In genomic region chr2:149383340-149383739, GRCh38 we compare ENCODE assay signal across 17 cellular contexts. TPM values are rescaled to one million over a fixed set of nuclear protein-coding genes. Genes with fewer than 3 reads are reported as not detected.
DNase-seq lines count a peak whose midpoint lies in the region; ATAC-seq, FAIRE-seq and TF ChIP-seq lines count a peak whose summit lies in the region.
"Had no signal": no experiment of that assay in that cellular context is flagged by ENCODE, and none has a peak within 500 bp of the region (broad histone marks: within the 10 kb centered on the region; RNA-seq: fewer than 3 reads in every experiment).

No MANE protein-coding gene starts in this region.

- no peaks in the 10 kb centered on the region for H3K36me3 ChIP-seq in endothelial cell of umbilical vein (ENCODE audit: control insufficient read depth in 2 of 2, extremely low read depth in 1 of 2, insufficient read depth in 2 of 2, low read length in 2 of 2)
- no peaks in the 10 kb centered on the region for H3K36me3 ChIP-seq in colonic mucosa
- H3K36me3 ChIP-seq: lower lobe of right lung, vagina had no signal

- H3K9ac ChIP-seq in endothelial cell of umbilical vein (replicated peaks; ENCODE audit: extremely low read depth, insufficient read depth, low read length) (no peak overlapping the region), colonic mucosa (ENCODE audit: low read depth in 2 of 2, low read length in 2 of 2) (no peak overlapping the region)

- no peaks in the 10 kb centered on the region for H3K27me3 ChIP-seq in endothelial cell of umbilical vein (ENCODE audit: control insufficient read depth in 2 of 2, insufficient read depth in 2 of 2, low read length in 2 of 2)
- no peaks in the 10 kb centered on the region for H3K27me3 ChIP-seq in colonic mucosa
- H3K27me3 ChIP-seq: vagina had no signal

- H4K20me1 ChIP-seq in endothelial cell of umbilical vein (replicated peaks; ENCODE audit: control insufficient read depth, extremely low read depth, insufficient read depth, low read length): no peaks in the 10 kb centered on the region

- no peaks in the 10 kb centered on the region for H3K9me3 ChIP-seq in endothelial cell of umbilical vein (replicated peaks; ENCODE audit: control insufficient read depth, insufficient read depth, low read length)
- no peaks in the 10 kb centered on the region for H3K9me3 ChIP-seq in colonic mucosa
- H3K9me3 ChIP-seq: lower lobe of right lung, vagina had no signal

- H3K9me1 ChIP-seq in endothelial cell of umbilical vein (replicated peaks; ENCODE audit: control insufficient read depth, extremely low read depth, insufficient read depth, low read length): no peaks in the 10 kb centered on the region

- intact Hi-C loops in endothelial cell of umbilical vein (cut with micrococcal nuclease) (no loop called here), colonic mucosa (cut with DNase I) (no loop called here)

- H2AFZ ChIP-seq in endothelial cell of umbilical vein (ENCODE audit: low read depth, low read length): no peak overlapping the region

- no peak for TF ChIP-seq POLR2A in endothelial cell of umbilical vein (IDR thresholded peaks at IDR 0.05; ENCODE audit: low read depth, low read length)

- DNase-seq in AG09319 (ENCODE audit: extremely low read depth, low read depth): peak; percentile 54
- peak; percentile 42 for DNase-seq in M059J (ENCODE audit: low read depth)
- DNase-seq in endothelial cell of umbilical vein (ENCODE audit: low read depth, low spot score): no peak
- peak; percentile 36 for DNase-seq in myocyte (ENCODE audit: low read depth)
- DNase-seq in stimulated activated naive CD8-positive, alpha-beta T cell treated with anti-CD3 and anti-CD28 coated beads, Interleukin-15, Interleukin-2, amounts not matched to agents 100 U/mL and 50 U/mL, for 24 hours: no peak
- DNase-seq in stimulated activated CD4-positive, alpha-beta T cell treated with anti-CD3 and anti-CD28 coated beads, Interleukin-15, amount 100 ng/mL, for 24 hours: no peak
- no peak for DNase-seq in NCI-H1105 (lab: John Stamatoyannopoulos, UW)
- DNase-seq in colonic mucosa: no peak
- DNase-seq: central memory CD4-positive, alpha-beta T cell; DMS 273 treated with DMSO at 0.1 percent for 48 hours; Karpas-422; lower lobe of right lung; NCI-H146; NCI-H446; stimulated activated naive CD8-positive, alpha-beta T cell treated with anti-CD3 and anti-CD28 coated beads, Interleukin-15, amount 100 ng/mL, for 72 hours had no signal

- no peak overlapping the region for H3K4me2 ChIP-seq in endothelial cell of umbilical vein (ENCODE audit: insufficient read depth, low read length)

- TF ChIP-seq CTCF in AG09319 (IDR thresholded peaks at IDR 0.05; ENCODE audit: low read depth, low read length): no peak
- TF ChIP-seq CTCF in endothelial cell of umbilical vein (IDR thresholded peaks at IDR 0.05; ENCODE audit: extremely low read depth in 1 of 2, insufficient read depth in 1 of 2, low read depth in 1 of 2, low read length in 2 of 2): no peak
- no peak for TF ChIP-seq CTCF in colonic mucosa (IDR thresholded peaks at IDR 0.05)

- H3K4me1 ChIP-seq in endothelial cell of umbilical vein (ENCODE audit: control insufficient read depth, extremely low read depth, insufficient read depth, low read length) (no peaks in the 10 kb centered on the region), colonic mucosa (no peaks in the 10 kb centered on the region)
- H3K4me1 ChIP-seq: lower lobe of right lung, vagina had no signal

- no peaks in the 10 kb centered on the region for H3K79me2 ChIP-seq in endothelial cell of umbilical vein (ENCODE audit: control insufficient read depth, insufficient read depth, low read length)

- POLR2A ChIA-PET in endothelial cell of umbilical vein (lab: Charles Lee): no interaction called here

- no peak overlapping the region for H3K4me3 ChIP-seq in endothelial cell of umbilical vein (replicated peaks in 1 of 3; ENCODE audit: insufficient read depth in 1 of 3, low read depth in 1 of 3, low read length in 3 of 3)
- no peak overlapping the region for H3K4me3 ChIP-seq in colonic mucosa
- H3K4me3 ChIP-seq: lower lobe of right lung, vagina had no signal

- dilution Hi-C loops in endothelial cell of umbilical vein (cut with MboI; ENCODE audit: extremely low pct_ligation_motif_present, low sequenced_read_pairs): no loop called here

- H3K27ac ChIP-seq in endothelial cell of umbilical vein (ENCODE audit: insufficient read depth, low read depth, low read length) (no peak overlapping the region), colonic mucosa (no peak overlapping the region)
- H3K27ac ChIP-seq: lower lobe of right lung, vagina had no signal

- no peak for FAIRE-seq in endothelial cell of umbilical vein (lab: Jason Lieb, UNC)

- no TSS peak for BruUV-seq in endothelial cell of umbilical vein (replicated peaks; lab: Mats Ljungman, UMichigan)

- CTCF ChIA-PET in endothelial cell of umbilical vein (lab: Charles Lee): no interaction called here

- no peak for ATAC-seq in stimulated activated naive CD8-positive, alpha-beta T cell treated with anti-CD3 and anti-CD28 coated beads, Interleukin-15, Interleukin-2, amounts not matched to agents 100 U/mL and 50 U/mL, for 24 hours
- ATAC-seq: lower lobe of right lung; stimulated activated naive CD8-positive, alpha-beta T cell treated with anti-CD3 and anti-CD28 coated beads, Interleukin-15, amount 100 ng/mL, for 72 hours had no signal

TF ChIP-seq in endothelial cell of umbilical vein, 7 proteins besides CTCF, POLR2A, EP300 and RAD21:
- TF ChIP-seq MYC (IDR thresholded peaks at IDR 0.05; ENCODE audit: low read depth, low read length) (no peak), MAX (IDR thresholded peaks at IDR 0.05; ENCODE audit: insufficient read depth, insufficient read length) (no peak), EZH2 (IDR thresholded peaks at IDR 0.05; ENCODE audit: borderline replicate concordance, low read depth, low read length, severe bottlenecking) (no peak), FOS (IDR thresholded peaks at IDR 0.05; ENCODE audit: borderline replicate concordance, insufficient read depth, low read length) (peak; percentile 25), GATA2 (IDR thresholded peaks at IDR 0.05; ENCODE audit: insufficient read depth, insufficient read length, low read depth, low read length) (no peak), JUN (IDR thresholded peaks at IDR 0.05; ENCODE audit: borderline replicate concordance, insufficient read depth, insufficient read length, low read depth) (no peak), POLR2AphosphoS5 (IDR thresholded peaks at IDR 0.05; ENCODE audit: insufficient read depth, low read depth, low read length) (no peak)

RNA-seq across cellular contexts. Expression of gene LYPD6, which starts 53.0 kb away (rescaled TPM):
- total RNA-seq in M059J (2014; rRNA removed; shearing (Covaris generic)): 6.9 and 11.3 TPM in 2 replicates
- total RNA-seq in endothelial cell of umbilical vein: 3.1 and 4.0 TPM in 2 replicates
- polyA plus RNA-seq in endothelial cell of umbilical vein: 3.0 and 3.3 TPM in 2 replicates
- polyA plus RNA-seq in endothelial cell of umbilical vein (2011; cell fraction: cytosol; rRNA removed): 3.2 and 3.4 TPM in 2 replicates
- 3.8 TPM in 2 replicates for polyA plus RNA-seq in endothelial cell of umbilical vein (2011; cell fraction: nucleus; rRNA removed)
- polyA plus RNA-seq in endothelial cell of umbilical vein (2012): 4.2 and 4.9 TPM in 2 replicates
- 7.1 and 9.5 TPM in 2 replicates for polyA minus RNA-seq in endothelial cell of umbilical vein
- polyA minus RNA-seq in endothelial cell of umbilical vein (2011; cell fraction: cytosol; rRNA and poly(A)+ RNA removed): 2.6 TPM
- polyA minus RNA-seq in endothelial cell of umbilical vein (2011; cell fraction: nucleus; rRNA and poly(A)+ RNA removed): 3.4 and 5.0 TPM in 2 replicates
- 2.4 and 3.4 TPM in 2 replicates for total RNA-seq in myocyte
- polyA plus RNA-seq in myocyte (2012): 4.9 TPM
- total RNA-seq in colonic mucosa: 1 to 10 TPM; 5.2 to 8.4 TPM
- total RNA-seq: activated CD8-positive, alpha-beta memory T cell treated with anti-CD3 and anti-CD28 coated beads for 36 hours had no signal

Comparison
In these comparisons a context has a peak if more than half of its experiments do, and no peak if none do; other contexts are left out.
1. DNase-seq: peak in AG09319 (single experiment), M059J (single experiment) and myocyte (single experiment); none in endothelial cell of umbilical vein (single experiment), stimulated activated naive CD8-positive, alpha-beta T cell treated with anti-CD3 and anti-CD28 coated beads, Interleukin-15, Interleukin-2, amounts not matched to agents 100 U/mL and 50 U/mL, for 24 hours (single experiment), stimulated activated CD4-positive, alpha-beta T cell treated with anti-CD3 and anti-CD28 coated beads, Interleukin-15, amount 100 ng/mL, for 24 hours (single experiment), NCI-H1105 (single experiment) and colonic mucosa (single experiment).